Comparison of ENCODE assay signal across 12 cellular contexts in the genomic region with DNA sequence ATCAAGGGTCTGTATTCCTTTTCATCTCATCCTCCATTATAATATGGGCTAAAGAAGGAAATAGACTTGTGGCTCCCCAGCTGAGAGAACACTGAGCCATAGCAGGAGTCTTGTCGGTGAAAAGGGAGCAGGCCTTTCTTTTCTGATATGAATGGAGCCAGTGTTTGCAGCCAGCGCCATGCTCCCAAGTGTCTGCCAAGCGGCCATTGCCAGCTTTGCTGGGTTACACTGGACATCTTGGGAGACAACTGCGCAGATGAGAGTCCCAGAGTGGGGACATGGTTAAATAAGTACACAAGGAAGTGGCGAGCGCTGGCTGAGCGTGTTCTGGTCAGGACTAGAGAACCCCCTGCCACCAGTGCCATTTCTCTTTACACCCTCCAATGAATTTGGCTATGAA. TPM values are rescaled to one million over a fixed set of nuclear protein-coding genes. Genes with fewer than 3 reads are reported as not detected.
DNase-seq lines count a peak whose midpoint lies in the region; TF ChIP-seq lines count a peak whose summit lies in the region.
"Had no signal": no experiment of that assay in that cellular context is flagged by ENCODE, and none has a peak within 500 bp of the region (broad histone marks: within the 10 kb centered on the region; RNA-seq: fewer than 3 reads in every experiment).

No MANE protein-coding gene starts in this region.

- no peaks in the 10 kb centered on the region for H3K9me3 ChIP-seq in neural progenitor cell (ENCODE audit: low read depth)

- H3K4me1 Mint-ChIP-seq in neural progenitor cell: peaks cover 49% of the 10 kb centered on the region

- H3K27me3 Mint-ChIP-seq in neural progenitor cell (ENCODE audit: insufficient read depth, low read depth): peaks cover 10% of the 10 kb centered on the region

- peak overlapping the region; percentile 50 for H2AFZ ChIP-seq in neural progenitor cell (replicated peaks)
- H2AFZ ChIP-seq: PC-9 had no signal

- H4K20me1 ChIP-seq in neural progenitor cell (ENCODE audit: low read depth): no peaks in the 10 kb centered on the region

- WGBS in lower leg skin, 2 donors: 96 to 97% methylated on average over 7 of the region's 7 CpGs

- no peaks in the 10 kb centered on the region for H3K36me3 Mint-ChIP-seq in neural progenitor cell
- H3K36me3 Mint-ChIP-seq: CD14-positive monocyte had no signal

- H3F3A ChIP-seq in neural progenitor cell (ENCODE audit: low read depth): peaks cover 44% of the 10 kb centered on the region

- H3K9ac ChIP-seq in neural progenitor cell: no peak overlapping the region

- peak overlapping the region; percentile 45 for H3K4me2 ChIP-seq in neural progenitor cell
- H3K4me2 ChIP-seq: PC-9 had no signal

- no peak overlapping the region for H3K4me3 Mint-ChIP-seq in neural progenitor cell
- H3K4me3 Mint-ChIP-seq: CD14-positive monocyte had no signal

- peak overlapping the region; percentile 47 for H3K27ac Mint-ChIP-seq in neural progenitor cell
- H3K27ac Mint-ChIP-seq: CD14-positive monocyte had no signal

- no peaks in the 10 kb centered on the region for H3K9me3 Mint-ChIP-seq in neural progenitor cell
- H3K9me3 Mint-ChIP-seq: CD14-positive monocyte had no signal

- H3K27ac ChIP-seq in angular gyrus (ENCODE audit: low read depth, low read length) (peak overlapping the region; percentile 29), neural progenitor cell (no peak overlapping the region), substantia nigra (ENCODE audit: low read depth, low read length, poor library complexity, severe bottlenecking) (peak overlapping the region; percentile 76)
- H3K27ac ChIP-seq: PC-9 had no signal

- H3K4me3 ChIP-seq in neural progenitor cell (no peak overlapping the region), lower leg skin (ENCODE audit: low read depth, poor library complexity, severe bottlenecking) (no peak overlapping the region)
- H3K4me3 ChIP-seq: PC-9 had no signal

- peak; percentile 73 for DNase-seq in globus pallidus (ENCODE audit: low spot score)
- no peak for DNase-seq in neural progenitor cell (ENCODE audit: low spot score)
- DNase-seq in substantia nigra (lab: John Stamatoyannopoulos, UW): peak in 38 of 49 donors; percentile 4 to 71 (median 32)
- DNase-seq in lower leg skin (ENCODE audit: low spot score in 2 of 2): no peak
- DNase-seq in NCI-H1694 (lab: John Stamatoyannopoulos, UW): no peak
- DNase-seq in activated naive CD4-positive, alpha-beta T cell treated with Interleukin-2 at 50 U/mL for 16 hours: no peak
- DNase-seq: COR-L47, KBM-7, NCI-H2029 treated with DMSO at 0.1 percent for 48 hours, PC-9 had no signal

- no peaks in the 10 kb centered on the region for H3K36me3 ChIP-seq in neural progenitor cell

- intact Hi-C loops in lower leg skin (cut with DNase I; ENCODE audit: low total_unique reads): no loop called here

- H3K4me1 ChIP-seq in neural progenitor cell: peaks cover 53% of the 10 kb centered on the region

- TF ChIP-seq CTCF in neural progenitor cell (IDR thresholded peaks at IDR 0.05) (no peak), lower leg skin (IDR thresholded peaks at IDR 0.05) (no peak)

- no peak for TF ChIP-seq POLR2A in lower leg skin (IDR thresholded peaks at IDR 0.05)

- no peaks in the 10 kb centered on the region for H3K79me2 ChIP-seq in neural progenitor cell (ENCODE audit: low read depth)

- peaks cover 4% of the 10 kb centered on the region for H3K27me3 ChIP-seq in neural progenitor cell

RNA-seq across cellular contexts. Expression of gene SCOC, which starts 21.7 kb away (rescaled TPM):
- 94.6 and 170 TPM in 2 replicates for total RNA-seq in neural progenitor cell (ENCODE audit: low replicate concordance)
- 10 to 100 TPM; 22.7 to 34.4 (median 26.8) TPM for total RNA-seq in lower leg skin

Comparison
In these comparisons a context has a peak if more than half of its experiments do, and no peak if none do; other contexts are left out.
1. DNase-seq: peak in globus pallidus (single experiment) and substantia nigra (38 of 49); none in neural progenitor cell (single experiment), lower leg skin (0 of 2), NCI-H1694 (single experiment) and activated naive CD4-positive, alpha-beta T cell treated with Interleukin-2 at 50 U/mL for 16 hours (single experiment).